ENCODE assay signal across 1 cellular context in the genomic region with DNA sequence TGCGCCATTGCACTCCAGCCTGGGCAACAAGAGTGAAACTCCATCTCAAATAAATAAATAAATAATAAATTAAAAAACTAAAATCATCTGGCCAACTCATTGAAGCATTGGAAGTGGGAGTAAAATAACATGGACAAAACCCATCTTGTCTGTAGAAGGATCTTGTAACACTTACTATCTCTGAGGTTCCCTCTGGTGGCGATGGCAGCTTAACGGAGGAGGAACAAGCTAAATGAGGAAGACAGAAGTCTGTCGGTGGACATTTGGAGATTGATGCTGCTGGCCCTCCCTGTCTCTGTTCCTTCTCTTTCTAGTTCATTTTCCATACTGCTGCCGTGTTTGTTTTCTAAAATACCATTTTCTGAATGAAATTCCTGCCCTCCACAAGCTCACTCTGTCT.
TF ChIP-seq lines count a peak whose summit lies in the region.

No MANE protein-coding gene starts in this region.

TF ChIP-seq in GM23338, 12 proteins besides CTCF, POLR2A, EP300 and RAD21 (continued from another document):
- TF ChIP-seq ZNF462 (CRISPR knock-in tag; IDR thresholded peaks at IDR 0.05) (no peak), NANOG (IDR thresholded peaks at IDR 0.05; ENCODE audit: borderline replicate concordance) (no peak), ZNF331 (CRISPR knock-in tag; IDR thresholded peaks at IDR 0.05; ENCODE audit: low read depth) (no peak)
- TF ChIP-seq, protein P1, sequence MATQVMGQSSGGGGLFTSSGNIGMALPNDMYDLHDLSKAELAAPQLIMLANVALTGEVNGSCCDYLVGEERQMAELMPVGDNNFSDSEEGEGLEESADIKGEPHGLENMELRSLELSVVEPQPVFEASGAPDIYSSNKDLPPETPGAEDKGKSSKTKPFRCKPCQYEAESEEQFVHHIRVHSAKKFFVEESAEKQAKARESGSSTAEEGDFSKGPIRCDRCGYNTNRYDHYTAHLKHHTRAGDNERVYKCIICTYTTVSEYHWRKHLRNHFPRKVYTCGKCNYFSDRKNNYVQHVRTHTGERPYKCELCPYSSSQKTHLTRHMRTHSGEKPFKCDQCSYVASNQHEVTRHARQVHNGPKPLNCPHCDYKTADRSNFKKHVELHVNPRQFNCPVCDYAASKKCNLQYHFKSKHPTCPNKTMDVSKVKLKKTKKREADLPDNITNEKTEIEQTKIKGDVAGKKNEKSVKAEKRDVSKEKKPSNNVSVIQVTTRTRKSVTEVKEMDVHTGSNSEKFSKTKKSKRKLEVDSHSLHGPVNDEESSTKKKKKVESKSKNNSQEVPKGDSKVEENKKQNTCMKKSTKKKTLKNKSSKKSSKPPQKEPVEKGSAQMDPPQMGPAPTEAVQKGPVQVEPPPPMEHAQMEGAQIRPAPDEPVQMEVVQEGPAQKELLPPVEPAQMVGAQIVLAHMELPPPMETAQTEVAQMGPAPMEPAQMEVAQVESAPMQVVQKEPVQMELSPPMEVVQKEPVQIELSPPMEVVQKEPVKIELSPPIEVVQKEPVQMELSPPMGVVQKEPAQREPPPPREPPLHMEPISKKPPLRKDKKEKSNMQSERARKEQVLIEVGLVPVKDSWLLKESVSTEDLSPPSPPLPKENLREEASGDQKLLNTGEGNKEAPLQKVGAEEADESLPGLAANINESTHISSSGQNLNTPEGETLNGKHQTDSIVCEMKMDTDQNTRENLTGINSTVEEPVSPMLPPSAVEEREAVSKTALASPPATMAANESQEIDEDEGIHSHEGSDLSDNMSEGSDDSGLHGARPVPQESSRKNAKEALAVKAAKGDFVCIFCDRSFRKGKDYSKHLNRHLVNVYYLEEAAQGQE (IDR thresholded peaks at IDR 0.05; ENCODE audit: unreplicated experiment) = no peak
